Comparison of ENCODE assay signal across 1 cellular context in the genomic region with DNA sequence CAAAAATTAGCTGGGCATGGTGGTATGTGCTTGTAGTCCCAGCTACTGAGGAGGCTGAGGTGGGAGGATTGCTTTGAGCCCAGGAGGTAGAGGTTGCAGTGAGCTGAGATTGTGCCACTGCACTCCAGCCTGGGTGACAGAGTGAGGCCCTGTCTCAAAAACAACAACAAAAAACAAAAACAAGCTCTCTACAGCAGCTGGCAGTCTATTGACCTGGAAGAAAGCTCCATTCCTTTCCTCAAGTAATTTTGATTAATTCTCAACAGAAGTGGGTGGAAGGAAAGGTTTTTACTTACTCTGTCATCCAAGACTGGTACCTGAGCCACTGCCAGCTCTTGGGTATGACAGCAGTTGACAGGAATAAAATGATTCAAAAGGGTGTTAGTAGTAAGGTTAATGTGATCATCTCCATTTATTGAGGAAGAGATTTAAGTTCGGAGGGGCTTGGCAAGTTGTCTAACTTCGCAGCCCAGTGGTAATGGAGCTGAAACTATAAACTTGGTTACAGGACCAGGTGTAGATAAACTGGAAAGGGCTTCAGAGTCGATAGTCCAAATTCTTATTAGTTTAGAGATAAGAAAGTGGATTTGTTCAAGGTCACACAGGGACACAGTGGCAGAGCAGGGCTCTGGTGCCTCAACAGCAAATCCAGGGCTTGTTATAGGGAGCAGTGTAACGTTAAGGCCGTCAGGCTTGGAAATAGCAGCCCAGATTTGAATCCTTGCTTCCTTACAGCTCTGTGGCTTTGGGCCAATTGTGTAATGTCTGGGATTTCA.
TF ChIP-seq lines count a peak whose summit lies in the region.

No MANE protein-coding gene starts in this region.

TF ChIP-seq in HepG2, 621 proteins besides CTCF, POLR2A, EP300 and RAD21 (continued from another document):
- TF ChIP-seq, protein P1, sequence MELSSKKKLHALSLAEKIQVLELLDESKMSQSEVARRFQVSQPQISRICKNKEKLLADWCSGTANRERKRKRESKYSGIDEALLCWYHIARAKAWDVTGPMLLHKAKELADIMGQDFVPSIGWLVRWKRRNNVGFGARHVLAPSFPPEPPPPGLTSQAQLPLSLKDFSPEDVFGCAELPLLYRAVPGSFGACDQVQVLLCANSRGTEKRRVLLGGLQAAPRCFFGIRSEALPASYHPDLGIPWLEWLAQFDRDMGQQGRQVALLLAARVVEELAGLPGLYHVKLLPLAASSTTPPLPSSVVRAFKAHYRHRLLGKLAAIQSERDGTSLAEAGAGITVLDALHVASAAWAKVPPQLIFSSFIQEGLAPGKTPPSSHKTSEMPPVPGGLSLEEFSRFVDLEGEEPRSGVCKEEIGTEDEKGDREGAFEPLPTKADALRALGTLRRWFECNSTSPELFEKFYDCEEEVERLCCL (CRISPR knock-in tag; IDR thresholded peaks at IDR 0.05; ENCODE audit: borderline replicate concordance) = no peak
- TF ChIP-seq XRCC5 (optimal IDR thresholded peaks at IDR 0.05; ENCODE audit: low read length) (no peak), HCFC1 (IDR thresholded peaks at IDR 0.05; ENCODE audit: low read depth, low read length) (no peak), TCF7L2 (IDR thresholded peaks at IDR 0.05; ENCODE audit: low read depth, low read length) (no peak), TAF1 (CRISPR knock-in tag; IDR thresholded peaks at IDR 0.05) (no peak)
